Comparison of ENCODE assay signal across 1 cellular context in genomic region chr5:147175516-147176097, GRCh38.
TF ChIP-seq lines count a peak whose summit lies in the region.

No MANE protein-coding gene starts in this region.

TF ChIP-seq in HepG2, 621 proteins besides CTCF, POLR2A, EP300 and RAD21 (continued from another document and continues in another):
- no peak for TF ChIP-seq FOXP1 (IDR thresholded peaks at IDR 0.05)
- peak; percentile 53; the same call in 1 of the 2 replicates for TF ChIP-seq FOXP1 (CRISPR knock-in tag; IDR thresholded peaks at IDR 0.05)
- TF ChIP-seq MIER2 (CRISPR knock-in tag; IDR thresholded peaks at IDR 0.05): no peak
- TF ChIP-seq PRMT3 (CRISPR knock-in tag; IDR thresholded peaks at IDR 0.05; ENCODE audit: borderline replicate concordance, low read depth): no peak
- TF ChIP-seq ZNF543 (CRISPR knock-in tag; IDR thresholded peaks at IDR 0.05): no peak
- no peak for TF ChIP-seq PHF5A (CRISPR knock-in tag; IDR thresholded peaks at IDR 0.05; ENCODE audit: low read depth, unreplicated experiment)
- TF ChIP-seq FOXA3 (CRISPR knock-in tag; IDR thresholded peaks at IDR 0.05): peak; percentile 60
- TF ChIP-seq XBP1 (CRISPR knock-in tag; IDR thresholded peaks at IDR 0.05): no peak
- 0 out of 2 replicates have a peak, but pooled peaks have one; percentile 20 for TF ChIP-seq ARID2 (CRISPR knock-in tag; IDR thresholded peaks at IDR 0.05; ENCODE audit: borderline replicate concordance)
- no peak for TF ChIP-seq KDM2A (CRISPR knock-in tag; IDR thresholded peaks at IDR 0.05; ENCODE audit: borderline replicate concordance, low read depth)
- TF ChIP-seq RARA (CRISPR knock-in tag; IDR thresholded peaks at IDR 0.05): peak; percentile 36; the same call in 1 of the 2 replicates
- peak; percentile 98 for TF ChIP-seq ZNF644 (CRISPR knock-in tag; IDR thresholded peaks at IDR 0.05; ENCODE audit: low read depth)
- TF ChIP-seq ZNF670 (CRISPR knock-in tag; IDR thresholded peaks at IDR 0.05; ENCODE audit: borderline replicate concordance): peak; percentile 30; the same call in 1 of the 2 replicates
- no peak for TF ChIP-seq ZC3H13 (CRISPR knock-in tag; IDR thresholded peaks at IDR 0.05)
- peak; percentile 20; the same call in 1 of the 2 replicates for TF ChIP-seq ZNF562 (CRISPR knock-in tag; IDR thresholded peaks at IDR 0.05; ENCODE audit: borderline replicate concordance)
- no peak for TF ChIP-seq ZNF576 (CRISPR knock-in tag; IDR thresholded peaks at IDR 0.05)
- no peak for TF ChIP-seq PAWR (CRISPR knock-in tag; IDR thresholded peaks at IDR 0.05; ENCODE audit: borderline replicate concordance)
- peak; percentile 83; the same call in 1 of the 2 replicates for TF ChIP-seq TFDP1 (CRISPR knock-in tag; IDR thresholded peaks at IDR 0.05; ENCODE audit: borderline replicate concordance)
- no peak for TF ChIP-seq SRSF4 (IDR thresholded peaks at IDR 0.05; ENCODE audit: low read depth, low read length, poor library complexity, severe bottlenecking)
- TF ChIP-seq, protein P1, sequence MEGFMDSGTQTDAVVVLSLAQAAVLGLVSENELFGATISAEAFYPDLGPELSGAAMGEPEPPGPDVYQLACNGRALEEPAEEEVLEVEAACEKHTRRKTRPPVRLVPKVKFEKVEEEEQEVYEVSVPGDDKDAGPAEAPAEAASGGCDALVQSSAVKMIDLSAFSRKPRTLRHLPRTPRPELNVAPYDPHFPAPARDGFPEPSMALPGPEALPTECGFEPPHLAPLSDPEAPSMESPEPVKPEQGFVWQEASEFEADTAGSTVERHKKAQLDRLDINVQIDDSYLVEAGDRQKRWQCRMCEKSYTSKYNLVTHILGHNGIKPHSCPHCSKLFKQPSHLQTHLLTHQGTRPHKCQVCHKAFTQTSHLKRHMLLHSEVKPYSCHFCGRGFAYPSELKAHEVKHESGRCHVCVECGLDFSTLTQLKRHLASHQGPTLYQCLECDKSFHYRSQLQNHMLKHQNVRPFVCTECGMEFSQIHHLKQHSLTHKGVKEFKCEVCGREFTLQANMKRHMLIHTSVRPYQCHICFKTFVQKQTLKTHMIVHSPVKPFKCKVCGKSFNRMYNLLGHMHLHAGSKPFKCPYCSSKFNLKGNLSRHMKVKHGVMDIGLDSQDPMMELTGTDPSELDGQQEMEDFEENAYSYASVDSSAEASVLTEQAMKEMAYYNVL (CRISPR knock-in tag; IDR thresholded peaks at IDR 0.05; ENCODE audit: borderline replicate concordance): no peak
- no peak for TF ChIP-seq THAP9 (CRISPR knock-in tag; IDR thresholded peaks at IDR 0.05; ENCODE audit: borderline replicate concordance)
- TF ChIP-seq, protein P2, sequence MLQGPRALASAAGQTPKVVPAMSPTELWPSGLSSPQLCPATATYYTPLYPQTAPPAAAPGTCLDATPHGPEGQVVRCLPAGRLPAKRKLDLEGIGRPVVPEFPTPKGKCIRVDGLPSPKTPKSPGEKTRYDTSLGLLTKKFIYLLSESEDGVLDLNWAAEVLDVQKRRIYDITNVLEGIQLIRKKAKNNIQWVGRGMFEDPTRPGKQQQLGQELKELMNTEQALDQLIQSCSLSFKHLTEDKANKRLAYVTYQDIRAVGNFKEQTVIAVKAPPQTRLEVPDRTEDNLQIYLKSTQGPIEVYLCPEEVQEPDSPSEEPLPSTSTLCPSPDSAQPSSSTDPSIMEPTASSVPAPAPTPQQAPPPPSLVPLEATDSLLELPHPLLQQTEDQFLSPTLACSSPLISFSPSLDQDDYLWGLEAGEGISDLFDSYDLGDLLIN (CRISPR knock-in tag; IDR thresholded peaks at IDR 0.05; ENCODE audit: borderline replicate concordance): no peak
- TF ChIP-seq NKX3-1 (CRISPR knock-in tag; IDR thresholded peaks at IDR 0.05): peak; percentile 66
- TF ChIP-seq MIER3 (CRISPR knock-in tag; IDR thresholded peaks at IDR 0.05; ENCODE audit: borderline replicate concordance): no peak
- TF ChIP-seq ZNF317 (CRISPR knock-in tag; IDR thresholded peaks at IDR 0.05): 0 out of 2 replicates have a peak, but pooled peaks have one; percentile 47
- 0 out of 2 replicates have a peak, but pooled peaks have one; percentile 37 for TF ChIP-seq POGK (CRISPR knock-in tag; conservative IDR thresholded peaks at IDR 0.05)
- no peak for TF ChIP-seq ZFP62 (CRISPR knock-in tag; IDR thresholded peaks at IDR 0.05)
- no peak for TF ChIP-seq NR3C1 (CRISPR knock-in tag; IDR thresholded peaks at IDR 0.05)
- peak; percentile 83; the same call in 1 of the 2 replicates for TF ChIP-seq TBX3 (IDR thresholded peaks at IDR 0.05; ENCODE audit: borderline replicate concordance)
- TF ChIP-seq ZBTB7A (CRISPR knock-in tag; IDR thresholded peaks at IDR 0.05): no peak
- peak; percentile 56; the same call in 1 of the 2 replicates for TF ChIP-seq ZBTB2 (CRISPR knock-in tag; IDR thresholded peaks at IDR 0.05; ENCODE audit: low read depth)
- TF ChIP-seq ZNF775 (CRISPR knock-in tag; IDR thresholded peaks at IDR 0.05; ENCODE audit: borderline replicate concordance): no peak
- no peak for TF ChIP-seq DMAP1 (CRISPR knock-in tag; IDR thresholded peaks at IDR 0.05)
- TF ChIP-seq MLLT10 (CRISPR knock-in tag; IDR thresholded peaks at IDR 0.05): no peak
- TF ChIP-seq, protein P3, sequence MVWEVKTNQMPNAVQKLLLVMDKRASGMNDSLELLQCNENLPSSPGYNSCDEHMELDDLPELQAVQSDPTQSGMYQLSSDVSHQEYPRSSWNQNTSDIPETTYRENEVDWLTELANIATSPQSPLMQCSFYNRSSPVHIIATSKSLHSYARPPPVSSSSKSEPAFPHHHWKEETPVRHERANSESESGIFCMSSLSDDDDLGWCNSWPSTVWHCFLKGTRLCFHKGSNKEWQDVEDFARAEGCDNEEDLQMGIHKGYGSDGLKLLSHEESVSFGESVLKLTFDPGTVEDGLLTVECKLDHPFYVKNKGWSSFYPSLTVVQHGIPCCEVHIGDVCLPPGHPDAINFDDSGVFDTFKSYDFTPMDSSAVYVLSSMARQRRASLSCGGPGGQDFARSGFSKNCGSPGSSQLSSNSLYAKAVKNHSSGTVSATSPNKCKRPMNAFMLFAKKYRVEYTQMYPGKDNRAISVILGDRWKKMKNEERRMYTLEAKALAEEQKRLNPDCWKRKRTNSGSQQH (CRISPR knock-in tag; IDR thresholded peaks at IDR 0.05; ENCODE audit: low read depth): 0 out of 2 replicates have a peak, but pooled peaks have one; percentile 30
- peak; percentile 73 for TF ChIP-seq HMG20A (CRISPR knock-in tag; IDR thresholded peaks at IDR 0.05; ENCODE audit: borderline replicate concordance)
- TF ChIP-seq ZNF24 (IDR thresholded peaks at IDR 0.05): no peak
- TF ChIP-seq, protein P4, sequence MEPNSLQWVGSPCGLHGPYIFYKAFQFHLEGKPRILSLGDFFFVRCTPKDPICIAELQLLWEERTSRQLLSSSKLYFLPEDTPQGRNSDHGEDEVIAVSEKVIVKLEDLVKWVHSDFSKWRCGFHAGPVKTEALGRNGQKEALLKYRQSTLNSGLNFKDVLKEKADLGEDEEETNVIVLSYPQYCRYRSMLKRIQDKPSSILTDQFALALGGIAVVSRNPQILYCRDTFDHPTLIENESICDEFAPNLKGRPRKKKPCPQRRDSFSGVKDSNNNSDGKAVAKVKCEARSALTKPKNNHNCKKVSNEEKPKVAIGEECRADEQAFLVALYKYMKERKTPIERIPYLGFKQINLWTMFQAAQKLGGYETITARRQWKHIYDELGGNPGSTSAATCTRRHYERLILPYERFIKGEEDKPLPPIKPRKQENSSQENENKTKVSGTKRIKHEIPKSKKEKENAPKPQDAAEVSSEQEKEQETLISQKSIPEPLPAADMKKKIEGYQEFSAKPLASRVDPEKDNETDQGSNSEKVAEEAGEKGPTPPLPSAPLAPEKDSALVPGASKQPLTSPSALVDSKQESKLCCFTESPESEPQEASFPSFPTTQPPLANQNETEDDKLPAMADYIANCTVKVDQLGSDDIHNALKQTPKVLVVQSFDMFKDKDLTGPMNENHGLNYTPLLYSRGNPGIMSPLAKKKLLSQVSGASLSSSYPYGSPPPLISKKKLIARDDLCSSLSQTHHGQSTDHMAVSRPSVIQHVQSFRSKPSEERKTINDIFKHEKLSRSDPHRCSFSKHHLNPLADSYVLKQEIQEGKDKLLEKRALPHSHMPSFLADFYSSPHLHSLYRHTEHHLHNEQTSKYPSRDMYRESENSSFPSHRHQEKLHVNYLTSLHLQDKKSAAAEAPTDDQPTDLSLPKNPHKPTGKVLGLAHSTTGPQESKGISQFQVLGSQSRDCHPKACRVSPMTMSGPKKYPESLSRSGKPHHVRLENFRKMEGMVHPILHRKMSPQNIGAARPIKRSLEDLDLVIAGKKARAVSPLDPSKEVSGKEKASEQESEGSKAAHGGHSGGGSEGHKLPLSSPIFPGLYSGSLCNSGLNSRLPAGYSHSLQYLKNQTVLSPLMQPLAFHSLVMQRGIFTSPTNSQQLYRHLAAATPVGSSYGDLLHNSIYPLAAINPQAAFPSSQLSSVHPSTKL (CRISPR knock-in tag; IDR thresholded peaks at IDR 0.05): peak; percentile 78
- no peak for TF ChIP-seq CBX1 (IDR thresholded peaks at IDR 0.05; ENCODE audit: low read depth)
- no peak for TF ChIP-seq PITX1 (CRISPR knock-in tag; IDR thresholded peaks at IDR 0.05)
- 0 out of 2 replicates have a peak, but pooled peaks have one; percentile 82 for TF ChIP-seq ZFP36L1 (CRISPR knock-in tag; IDR thresholded peaks at IDR 0.05)
- no peak for TF ChIP-seq SIX1 (CRISPR knock-in tag; IDR thresholded peaks at IDR 0.05; ENCODE audit: borderline replicate concordance)
- TF ChIP-seq ZNF18 (CRISPR knock-in tag; IDR thresholded peaks at IDR 0.05; ENCODE audit: insufficient replicate concordance): no peak
- no peak for TF ChIP-seq SOX13 (IDR thresholded peaks at IDR 0.05)
- TF ChIP-seq SOX13 (CRISPR knock-in tag; conservative IDR thresholded peaks at IDR 0.05 in 1 of 2, IDR thresholded peaks at IDR 0.05 in 1 of 2): peak in 1 of 2 experiments; percentile 63; a peak in 2 of 4 replicates
- peak; percentile 56; the same call in 1 of the 2 replicates for TF ChIP-seq CCDC6 (CRISPR knock-in tag; IDR thresholded peaks at IDR 0.05)
- TF ChIP-seq ZNF782 (CRISPR knock-in tag; IDR thresholded peaks at IDR 0.05; ENCODE audit: borderline replicate concordance): no peak
- TF ChIP-seq NFIC (IDR thresholded peaks at IDR 0.05; ENCODE audit: low read length): peak; percentile 48; the same call in 1 of the 2 replicates
- no peak for TF ChIP-seq ZNF44 (CRISPR knock-in tag; IDR thresholded peaks at IDR 0.05)
